Comparison of ENCODE assay signal across 8 cellular contexts in the genomic region with DNA sequence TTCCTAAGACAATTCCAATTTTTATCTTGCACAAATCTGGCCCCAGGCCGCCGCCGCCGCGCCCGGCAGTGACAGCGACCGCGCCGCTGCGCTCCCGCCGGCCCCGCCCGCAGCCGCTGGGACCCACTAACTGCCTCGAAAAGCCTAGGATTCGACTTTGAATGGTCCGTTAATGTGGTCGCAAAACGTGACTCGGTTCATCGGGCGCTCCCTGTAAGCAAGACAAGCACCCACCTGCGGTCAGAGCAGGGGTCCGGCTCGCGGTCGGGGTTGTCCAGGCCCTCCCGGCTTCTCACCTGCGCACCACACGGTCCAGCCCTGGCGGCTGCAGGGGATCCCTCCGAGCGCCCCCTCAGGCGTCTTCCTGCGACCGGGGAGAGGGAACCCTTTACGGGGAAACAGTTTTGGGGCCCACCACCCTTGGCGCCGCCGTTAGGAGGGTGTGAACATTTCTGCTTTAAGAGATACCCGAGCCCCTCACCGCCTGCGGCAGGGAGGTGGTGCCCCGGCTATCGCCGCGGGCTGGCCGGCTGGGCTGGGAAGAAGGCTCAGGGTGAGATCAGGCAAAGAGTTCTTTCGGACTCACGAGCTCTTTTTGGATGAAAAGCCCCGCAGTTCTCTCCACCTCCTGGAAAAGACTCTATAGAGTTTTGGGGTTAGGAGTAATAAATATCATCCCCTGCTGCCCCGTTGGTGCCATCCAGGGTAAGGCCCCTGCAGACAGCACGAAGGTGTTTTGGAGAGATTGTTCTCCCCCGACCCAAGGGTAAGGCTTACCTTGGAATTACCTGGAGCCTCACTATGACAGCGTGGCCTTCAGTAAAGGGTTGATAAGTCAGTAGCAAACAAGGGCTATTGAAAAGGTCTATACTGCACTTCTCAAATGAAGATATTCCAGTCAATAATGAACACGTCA. TPM values are rescaled to one million over a fixed set of nuclear protein-coding genes. Genes with fewer than 3 reads are reported as not detected.
A peak's percentile ranks its signal among the peaks of the same experiment; 100 is the strongest.
DNase-seq lines count a peak whose midpoint lies in the region; ATAC-seq and TF ChIP-seq lines count a peak whose summit lies in the region.

No MANE protein-coding gene starts in this region.

- no peak overlapping the region for H3K27ac Mint-ChIP-seq in CD8-positive, alpha-beta T cell

- H3K9me2 ChIP-seq in Karpas-422 (replicated peaks; ENCODE audit: insufficient read depth, low read length) = no peaks in the 10 kb centered on the region

- TF ChIP-seq CTCF in CD8-positive, alpha-beta T cell (IDR thresholded peaks at IDR 0.05) = no peak

- POLR2A ChIA-PET in CD8-positive, alpha-beta T cell (lab: Charles Lee) = no interaction called here

- peak overlapping the region; percentile 44 for H3K4me3 ChIP-seq in CD8-positive, alpha-beta T cell (ENCODE audit: low read depth, low read length)
- H3K4me3 ChIP-seq in Karpas-422 (ENCODE audit: low read length) (peak overlapping the region; percentile 72), adipocyte (ENCODE audit: low read length) (peak overlapping the region; percentile 72), iPS-20b (ENCODE audit: low read length) (peak overlapping the region; percentile 79), subcutaneous abdominal adipose tissue (ENCODE audit: low read depth in 1 of 5, low read length in 5 of 5) (peak overlapping the region in 4 of 5 donors; percentile 39 to 57 (median 42))

- H2AFZ ChIP-seq in Karpas-422 (ENCODE audit: low read length) = peak overlapping the region; percentile 92

- no peaks in the 10 kb centered on the region for H3K9me3 ChIP-seq in CD8-positive, alpha-beta T cell (ENCODE audit: low read length)
- H3K9me3 ChIP-seq in Karpas-422 (ENCODE audit: low read length) = no peaks in the 10 kb centered on the region
- no peaks in the 10 kb centered on the region for H3K9me3 ChIP-seq in adipocyte (ENCODE audit: control insufficient read depth, low read length)
- no peaks in the 10 kb centered on the region for H3K9me3 ChIP-seq in iPS-20b (ENCODE audit: insufficient read depth, low read depth, low read length)
- no peaks in the 10 kb centered on the region for H3K9me3 ChIP-seq in subcutaneous abdominal adipose tissue (ENCODE audit: control insufficient read depth in 5 of 5, low read length in 5 of 5)

- peak overlapping the region; percentile 59 for H3K9ac ChIP-seq in Karpas-422 (ENCODE audit: low read length)
- no peak overlapping the region for H3K9ac ChIP-seq in adipocyte (ENCODE audit: low read length)
- H3K9ac ChIP-seq in iPS-20b (ENCODE audit: low read depth, low read length) = peak overlapping the region; percentile 75; the same call in 1 of the 2 replicates
- no peak overlapping the region for H3K9ac ChIP-seq in subcutaneous abdominal adipose tissue (ENCODE audit: low read length in 5 of 5)

- no peak overlapping the region for H3K27ac ChIP-seq in CD8-positive, alpha-beta T cell (ENCODE audit: low read depth, low read length)
- H3K27ac ChIP-seq in Karpas-422 (ENCODE audit: low read length) (no peak overlapping the region), iPS-20b (ENCODE audit: low read length) (no peak overlapping the region), subcutaneous abdominal adipose tissue (ENCODE audit: low read depth, low read length) (no peak overlapping the region)

- peaks cover 9% of the 10 kb centered on the region for H3K4me1 ChIP-seq in CD8-positive, alpha-beta T cell (ENCODE audit: insufficient read depth, low read length)
- H3K4me1 ChIP-seq in Karpas-422 (ENCODE audit: low read length) = peaks cover 14% of the 10 kb centered on the region
- H3K4me1 ChIP-seq in adipocyte (ENCODE audit: control insufficient read depth, insufficient read depth, low read length) = peaks cover 4% of the 10 kb centered on the region
- H3K4me1 ChIP-seq in iPS-20b (ENCODE audit: insufficient read depth, low read length) = no peaks in the 10 kb centered on the region
- peaks cover 0 to 10% (median 7%) of the 10 kb centered on the region in 5 donors for H3K4me1 ChIP-seq in subcutaneous abdominal adipose tissue (ENCODE audit: control insufficient read depth in 5 of 5, insufficient read depth in 5 of 5, low read length in 5 of 5)

- peak in 2 of 7 experiments; percentile 30 to 58 for DNase-seq in CD8-positive, alpha-beta T cell
- DNase-seq in Karpas-422 (peak; percentile 87), adipocyte (ENCODE audit: low read depth) (no peak), NCI-H446 (lab: John Stamatoyannopoulos, UW) (no peak), NCI-H2171 (lab: John Stamatoyannopoulos, UW) (no peak), glomerular visceral epithelial cell (ENCODE audit: extremely low spot score) (no peak)

- H3K36me3 Mint-ChIP-seq in CD8-positive, alpha-beta T cell = no peaks in the 10 kb centered on the region

- no peaks in the 10 kb centered on the region for H3K9me3 Mint-ChIP-seq in CD8-positive, alpha-beta T cell

- H3K36me3 ChIP-seq in CD8-positive, alpha-beta T cell (ENCODE audit: insufficient read depth, low read length) = no peaks in the 10 kb centered on the region
- no peaks in the 10 kb centered on the region for H3K36me3 ChIP-seq in Karpas-422 (ENCODE audit: insufficient read depth, low read length)
- H3K36me3 ChIP-seq in adipocyte (ENCODE audit: control insufficient read depth, insufficient read depth, low read length, severe bottlenecking) = no peaks in the 10 kb centered on the region
- no peaks in the 10 kb centered on the region for H3K36me3 ChIP-seq in iPS-20b (ENCODE audit: insufficient read depth, low read depth, low read length)
- no peaks in the 10 kb centered on the region for H3K36me3 ChIP-seq in subcutaneous abdominal adipose tissue (ENCODE audit: control insufficient read depth in 5 of 5, insufficient read depth in 5 of 5, low read length in 5 of 5)

- no peaks in the 10 kb centered on the region for H3K79me2 ChIP-seq in Karpas-422 (ENCODE audit: low read length)

- peaks cover 23% of the 10 kb centered on the region for H3K27me3 Mint-ChIP-seq in CD8-positive, alpha-beta T cell (ENCODE audit: low read depth)

- intact Hi-C loops in CD8-positive, alpha-beta T cell (cut with DNase I, micrococcal nuclease) = no loop called here

- no peaks in the 10 kb centered on the region for H4K20me1 ChIP-seq in Karpas-422 (ENCODE audit: insufficient read depth, low read depth, low read length)

- H3K4me1 Mint-ChIP-seq in CD8-positive, alpha-beta T cell (ENCODE audit: low read depth) = peaks cover 7% of the 10 kb centered on the region

- H3K4me3 Mint-ChIP-seq in CD8-positive, alpha-beta T cell = peak overlapping the region; percentile 69

- CTCF ChIA-PET in CD8-positive, alpha-beta T cell (lab: Charles Lee) = no interaction called here

- peak; percentile 71 for ATAC-seq in CD8-positive, alpha-beta T cell

- peak overlapping the region; percentile 84 for H3K4me2 ChIP-seq in Karpas-422 (ENCODE audit: low read depth, low read length, poor library complexity, severe bottlenecking)

- H3K27me3 ChIP-seq in CD8-positive, alpha-beta T cell (ENCODE audit: insufficient read depth, low read length) = no peaks in the 10 kb centered on the region
- H3K27me3 ChIP-seq in Karpas-422 (ENCODE audit: low read length) (no peaks in the 10 kb centered on the region), adipocyte (replicated peaks; ENCODE audit: control insufficient read depth, insufficient read depth, low read length) (peaks cover 26% of the 10 kb centered on the region), iPS-20b (ENCODE audit: insufficient read depth, low read length) (peaks cover 22% of the 10 kb centered on the region), subcutaneous abdominal adipose tissue (ENCODE audit: control insufficient read depth in 5 of 5, insufficient read depth in 4 of 5, low read length in 5 of 5) (peaks cover 7 to 22% (median 18%) of the 10 kb centered on the region in 5 donors)

RNA-seq across cellular contexts. Expression of gene FOXJ2, which starts 13.6 kb away (rescaled TPM):
- 10 to 100 TPM; 38.9 to 39.3 TPM for total RNA-seq in CD8-positive, alpha-beta T cell
- total RNA-seq in Karpas-422 (2014; rRNA removed; shearing (Covaris generic); ENCODE audit: low replicate concordance) = 8.5 and 9.0 TPM in 2 replicates

RNA-seq across cellular contexts. Expression of gene C3AR1, which starts 47.2 kb away (rescaled TPM):
- total RNA-seq in CD8-positive, alpha-beta T cell = 1 to 10 TPM; 1.8 to 2.8 TPM
- total RNA-seq in Karpas-422 (2014; rRNA removed; shearing (Covaris generic); ENCODE audit: low replicate concordance) = 2.2 and 3.2 TPM in 2 replicates

Comparison
In these comparisons a context has a peak if more than half of its experiments do, and no peak if none do; other contexts are left out.
1. H3K9ac ChIP-seq: peak in Karpas-422 (single experiment) and iPS-20b (single experiment); none in adipocyte (single experiment) and subcutaneous abdominal adipose tissue (0 of 5).
2. Peak in every context shown above with its lines, with median percentiles within 50 percentile points of each other: H3K4me3 ChIP-seq.